ENCODE assay signal across 8 cellular contexts in genomic region chr14:21917699-21918436, GRCh38.
A peak's percentile ranks its signal among the peaks of the same experiment; 100 is the strongest.
DNase-seq lines count a peak whose midpoint lies in the region; ATAC-seq, FAIRE-seq and TF ChIP-seq lines count a peak whose summit lies in the region.

No MANE protein-coding gene starts in this region.

- TF ChIP-seq POLR2A in HepG2 (IDR thresholded peaks at IDR 0.05; ENCODE audit: insufficient read depth in 1 of 2, low read depth in 2 of 2, low read length in 2 of 2) (no peak), lower leg skin (IDR thresholded peaks at IDR 0.05) (no peak)

- H2AFZ ChIP-seq in HepG2 (ENCODE audit: low read length) = peak overlapping the region; percentile 58

- DNase-seq in AML-193 (lab: John Stamatoyannopoulos, UW) = peak; percentile 58 to 69
- peak; percentile 26 for DNase-seq in LHCN-M2 (ENCODE audit: low read depth)
- DNase-seq in cerebellum (ENCODE audit: low spot score) = peak; percentile 1
- DNase-seq in HepG2 (ENCODE audit: low spot score) = peak; percentile 56
- peak; percentile 64 for DNase-seq in stimulated activated CD8-positive, alpha-beta memory T cell treated with anti-CD3 and anti-CD28 coated beads, Interleukin-4, amount 100 ng/mL, for 48 hours
- no peak for DNase-seq in lower leg skin (ENCODE audit: low spot score in 2 of 2)

- peaks cover 7% of the 10 kb centered on the region; the same call in 1 of the 2 replicates for H3K4me1 ChIP-seq in HepG2 (ENCODE audit: insufficient read depth, low read length)

- no TSS peak for BruUV-seq in HepG2 (replicated peaks; lab: Mats Ljungman, UMichigan)

- no peak overlapping the region for H3K27ac ChIP-seq in HepG2 (ENCODE audit: extremely low read length, insufficient read depth, low read length)

- H3K79me2 ChIP-seq in HepG2 (ENCODE audit: insufficient read depth, low read length) = no peaks in the 10 kb centered on the region

- TF ChIP-seq EP300 in HepG2 (IDR thresholded peaks at IDR 0.05; ENCODE audit: low read depth in 2 of 2, low read length in 2 of 2) (no peak), HepG2 (CRISPR knock-in tag; IDR thresholded peaks at IDR 0.05; ENCODE audit: borderline replicate concordance) (no peak)

- TF ChIP-seq RAD21 in HepG2 (CRISPR knock-in tag; IDR thresholded peaks at IDR 0.05) = no peak

- no peaks in the 10 kb centered on the region for H3K27me3 ChIP-seq in HepG2 (ENCODE audit: control insufficient read depth in 1 of 2, insufficient read depth in 2 of 2, low read length in 2 of 2)

- no peaks in the 10 kb centered on the region for H3K9me3 ChIP-seq in HepG2 (ENCODE audit: low read length)

- 11% methylated on average over 4 of the region's 4 CpGs for WGBS in HepG2 (ENCODE audit: low lambda C conversion rate)
- WGBS in lower leg skin, 2 donors = 19 to 20% methylated on average over 4 of the region's 4 CpGs

- H3K9ac ChIP-seq in HepG2 (ENCODE audit: insufficient read depth, low read depth, low read length) = no peak overlapping the region

- FAIRE-seq in TTC549 (lab: Jason Lieb, UNC) (peak; percentile 23), HepG2 (lab: Jason Lieb, UNC) (peak; percentile 67)

- H3K36me3 ChIP-seq in HepG2 (replicated peaks in 1 of 2; ENCODE audit: control insufficient read depth in 1 of 2, insufficient read depth in 2 of 2, low read length in 2 of 2) = no peaks in the 10 kb centered on the region

- peak; percentile 82 for TF ChIP-seq CTCF in HepG2 (CRISPR knock-in tag; IDR thresholded peaks at IDR 0.05)
- no peak for TF ChIP-seq CTCF in lower leg skin (IDR thresholded peaks at IDR 0.05)

- CTCF ChIA-PET in HepG2 (lab: Yijun Ruan, JAX; ENCODE audit: low intra/inter-chr PET ratio, low total read pairs) = interaction anchor here (0.7 to 1.9 kb wide), 2 partner anchors 10 to 182 kb away, joined by 3 to 6 read pairs; no protein-coding TSS in a partner anchor

- H3K4me3 ChIP-seq in HepG2 (replicated peaks in 1 of 3; ENCODE audit: insufficient read depth in 1 of 3, low read depth in 2 of 3, low read length in 3 of 3) (no peak overlapping the region), lower leg skin (ENCODE audit: low read depth, poor library complexity, severe bottlenecking) (no peak overlapping the region)

- H3K4me2 ChIP-seq in HepG2 (ENCODE audit: low read depth, low read length) = peak overlapping the region; percentile 33

- POLR2A ChIA-PET in HepG2 (lab: Yijun Ruan, JAX) = no interaction called here

- ATAC-seq in GM18861 (IDR thresholded peaks at IDR 0.05; ENCODE audit: unreplicated experiment) (peak; percentile 80), HepG2 (peak; percentile 83)

- in situ Hi-C loops in HepG2 (cut with HindIII; ENCODE audit: extremely low pct_ligation_motif_present, low pct_unique_long_range_greater_than_20kb) = no loop called here

- intact Hi-C loops in HepG2 (cut with micrococcal nuclease; ENCODE audit: unreplicated experiment) = no loop called here
- intact Hi-C loops in lower leg skin (cut with DNase I; ENCODE audit: low total_unique reads) = no loop called here

- H4K20me1 ChIP-seq in HepG2 (ENCODE audit: insufficient read depth, low read length) = no peaks in the 10 kb centered on the region

TF ChIP-seq in HepG2, 621 proteins besides CTCF, POLR2A, EP300 and RAD21:
- TF ChIP-seq FOXP1 (IDR thresholded peaks at IDR 0.05) (no peak), FOXP1 (CRISPR knock-in tag; IDR thresholded peaks at IDR 0.05) (peak; percentile 26; the same call in 1 of the 2 replicates), MAFF (IDR thresholded peaks at IDR 0.05; ENCODE audit: low read depth, low read length) (0 out of 2 replicates have a peak, but pooled peaks have one; percentile 9), MIXL1 (CRISPR knock-in tag; IDR thresholded peaks at IDR 0.05) (peak; percentile 12; the same call in 1 of the 2 replicates), MIER3 (CRISPR knock-in tag; IDR thresholded peaks at IDR 0.05; ENCODE audit: borderline replicate concordance) (0 out of 2 replicates have a peak, but pooled peaks have one; percentile 39), DR1 (CRISPR knock-in tag; IDR thresholded peaks at IDR 0.05) (no peak), ARID3A (IDR thresholded peaks at IDR 0.05; ENCODE audit: low read depth, low read length) (peak; percentile 52; the same call in 1 of the 2 replicates), ZNF713 (CRISPR knock-in tag; IDR thresholded peaks at IDR 0.05) (no peak), TARDBP (CRISPR knock-in tag; IDR thresholded peaks at IDR 0.05) (0 out of 2 replicates have a peak, but pooled peaks have one; percentile 23), MLX (CRISPR knock-in tag; IDR thresholded peaks at IDR 0.05) (no peak), SMC3 (IDR thresholded peaks at IDR 0.05; ENCODE audit: low read length) (peak; percentile 52; the same call in 1 of the 2 replicates)

Comparison
In these comparisons a context has a peak if more than half of its experiments do, and no peak if none do; other contexts are left out.
1. DNase-seq: peak in AML-193 (2 of 2), LHCN-M2 (single experiment), cerebellum (single experiment), HepG2 (single experiment) and stimulated activated CD8-positive, alpha-beta memory T cell treated with anti-CD3 and anti-CD28 coated beads, Interleukin-4, amount 100 ng/mL, for 48 hours (single experiment); none in lower leg skin (0 of 2).